ENCODE assay signal across 39 cellular contexts in genomic region chr15:58042006-58042405, GRCh38. TPM values are rescaled to one million over a fixed set of nuclear protein-coding genes. Genes with fewer than 3 reads are reported as not detected.
"Had no signal": no experiment of that assay in that cellular context is flagged by ENCODE, and none has a peak within 500 bp of the region (broad histone marks: within the 10 kb centered on the region; RNA-seq: fewer than 3 reads in every experiment).

No MANE protein-coding gene starts in this region.

- H3K9me3 ChIP-seq: adrenal gland, body of pancreas, breast epithelium had no signal

- H3K4me3 Mint-ChIP-seq: activated B cell treated with CpG ODN at 0.5 μM for 24 hours; activated CD4-positive, alpha-beta memory T cell treated with anti-CD3 and anti-CD28 coated beads for 36 hours; activated CD4-positive, alpha-beta T cell treated with anti-CD3 and anti-CD28 coated beads, Interleukin-2, amount 10 ng/mL, durations not matched to agents 24 days and 14 days; activated CD8-positive, alpha-beta T cell treated with anti-CD3 and anti-CD28 coated beads for 36 hours; activated naive CD4-positive, alpha-beta T cell treated with anti-CD3 and anti-CD28 coated beads for 36 hours; activated naive CD8-positive, alpha-beta T cell treated with anti-CD3 and anti-CD28 coated beads for 36 hours; activated T-cell treated with anti-CD3 and anti-CD28 coated beads, Interleukin-2, amount 50 U/mL, for 4 hours; activated T-cell treated with anti-CD3 and anti-CD28 coated beads, Interleukin-2, amount 50 U/mL, for 72 hours; activated T-helper 1 cell treated with anti-CD3 and anti-CD28 coated beads, Interleukin-12 subunit alpha, Interleukin-12 subunit beta, Interleukin-2, Interleukin-4 antibody, amounts not matched to agents 30 ng/mL and 10 ng/mL and 1 ng/mL, durations not matched to agents 14 hours and 24 hours and 36 hours; activated T-helper 17 cell treated with anti-CD3 and anti-CD28 coated beads, Interleukin-2, amount 50 U/mL, for 72 hours; central memory CD8-positive, alpha-beta T cell; T-helper 1 cell treated with Interleukin-12 subunit alpha and Interleukin-12 subunit beta and Interleukin-4 antibody, amounts not matched to agents 30 μg/mL and 1 μg/mL, for 36 hours; T-helper 2 cell treated with Interferon-gamma antibody and Interleukin-4, amounts not matched to agents 5 μg/mL and 100 μg/mL, for 36 hours had no signal

- FAIRE-seq: astrocyte, TTC549 had no signal

- H3K27me3 ChIP-seq: body of pancreas, brain microvascular endothelial cell, breast epithelium, cardiac muscle cell had no signal

- H3K27ac Mint-ChIP-seq: activated B cell treated with CpG ODN at 0.5 μM for 24 hours; activated CD4-positive, alpha-beta memory T cell treated with anti-CD3 and anti-CD28 coated beads for 36 hours; activated CD4-positive, alpha-beta T cell treated with anti-CD3 and anti-CD28 coated beads, Interleukin-2, amount 10 ng/mL, durations not matched to agents 24 days and 14 days; activated CD8-positive, alpha-beta T cell treated with anti-CD3 and anti-CD28 coated beads for 36 hours; activated naive CD4-positive, alpha-beta T cell treated with anti-CD3 and anti-CD28 coated beads for 36 hours; activated naive CD4-positive, alpha-beta T cell treated with anti-CD3 and anti-CD28 coated beads, Interleukin-2, amount 50 U/mL, for 72 hours; activated naive CD8-positive, alpha-beta T cell treated with anti-CD3 and anti-CD28 coated beads for 36 hours; activated T-cell treated with anti-CD3 and anti-CD28 coated beads, Interleukin-2, amount 50 U/mL, for 72 hours; activated T-helper 1 cell treated with anti-CD3 and anti-CD28 coated beads, Interleukin-12 subunit alpha, Interleukin-12 subunit beta, Interleukin-2, Interleukin-4 antibody, amounts not matched to agents 30 ng/mL and 10 ng/mL and 1 ng/mL, durations not matched to agents 14 hours and 24 hours and 36 hours; activated T-helper 17 cell treated with anti-CD3 and anti-CD28 coated beads, Interleukin-2, amount 50 U/mL, for 72 hours; T-helper 1 cell treated with Interleukin-12 subunit alpha and Interleukin-12 subunit beta and Interleukin-4 antibody, amounts not matched to agents 30 μg/mL and 1 μg/mL, for 36 hours; T-helper 2 cell treated with Interferon-gamma antibody and Interleukin-4, amounts not matched to agents 5 μg/mL and 100 μg/mL, for 36 hours had no signal

- H3K4me3 ChIP-seq: adrenal gland, body of pancreas, breast epithelium, cardiac muscle cell had no signal

- H3K36me3 ChIP-seq: adrenal gland, brain microvascular endothelial cell, breast epithelium, cardiac muscle cell had no signal

- H3K9me3 Mint-ChIP-seq: activated B cell treated with CpG ODN at 0.5 μM for 24 hours; activated CD4-positive, alpha-beta memory T cell treated with anti-CD3 and anti-CD28 coated beads for 36 hours; activated CD4-positive, alpha-beta T cell treated with anti-CD3 and anti-CD28 coated beads, Interleukin-2, amount 10 ng/mL, durations not matched to agents 24 days and 14 days; activated CD8-positive, alpha-beta T cell treated with anti-CD3 and anti-CD28 coated beads for 36 hours; activated naive CD4-positive, alpha-beta T cell treated with anti-CD3 and anti-CD28 coated beads for 36 hours; activated naive CD4-positive, alpha-beta T cell treated with anti-CD3 and anti-CD28 coated beads, Interleukin-2, amount 50 U/mL, for 72 hours; activated naive CD8-positive, alpha-beta T cell treated with anti-CD3 and anti-CD28 coated beads for 36 hours; activated T-cell treated with anti-CD3 and anti-CD28 coated beads, Interleukin-2, amount 50 U/mL, for 4 hours; activated T-helper 1 cell treated with anti-CD3 and anti-CD28 coated beads, Interleukin-12 subunit alpha, Interleukin-12 subunit beta, Interleukin-2, Interleukin-4 antibody, amounts not matched to agents 30 ng/mL and 10 ng/mL and 1 ng/mL, durations not matched to agents 14 hours and 24 hours and 36 hours; activated T-helper 17 cell treated with anti-CD3 and anti-CD28 coated beads, Interleukin-2, amount 50 U/mL, for 72 hours; central memory CD8-positive, alpha-beta T cell; T-helper 1 cell treated with Interleukin-12 subunit alpha and Interleukin-12 subunit beta and Interleukin-4 antibody, amounts not matched to agents 30 μg/mL and 1 μg/mL, for 36 hours; T-helper 2 cell treated with Interferon-gamma antibody and Interleukin-4, amounts not matched to agents 5 μg/mL and 100 μg/mL, for 36 hours had no signal

- ATAC-seq: activated CD8-positive, alpha-beta T cell treated with anti-CD3 and anti-CD28 coated beads for 36 hours; activated naive CD4-positive, alpha-beta T cell treated with anti-CD3 and anti-CD28 coated beads, Interleukin-2, amount 50 U/mL, for 72 hours; activated T-cell treated with anti-CD3 and anti-CD28 coated beads, Interleukin-2, amount 50 U/mL, for 4 hours; activated T-cell treated with anti-CD3 and anti-CD28 coated beads, Interleukin-2, amount 50 U/mL, for 72 hours; activated T-helper 17 cell treated with anti-CD3 and anti-CD28 coated beads, Interleukin-2, amount 50 U/mL, for 72 hours; body of pancreas had no signal

- H3K4me1 ChIP-seq: breast epithelium had no signal

- DNase-seq: activated B cell treated with CpG ODN at 0.5 μM for 24 hours; activated CD4-positive, alpha-beta memory T cell treated with anti-CD3 and anti-CD28 coated beads for 36 hours; activated CD4-positive, alpha-beta T cell treated with anti-CD3 and anti-CD28 coated beads for 4 hours; activated CD4-positive, alpha-beta T cell treated with anti-CD3 and anti-CD28 coated beads, Interleukin-2, amount 50 U/mL, for 1 hour; activated CD4-positive, alpha-beta T cell treated with anti-CD3 and anti-CD28 coated beads, Interleukin-2, amount 50 U/mL, for 4 hours; activated CD4-positive, CD25-positive, alpha-beta regulatory T cell treated with anti-CD3 and anti-CD28 coated beads, Interleukin-2, amount 50 U/mL, for 72 hours; activated CD8-positive, alpha-beta memory T cell treated with anti-CD3 and anti-CD28 coated beads, Interleukin-2, amount 50 U/mL, for 4 hours; activated CD8-positive, alpha-beta T cell treated with anti-CD3 and anti-CD28 coated beads for 36 hours; activated effector memory CD4-positive, alpha-beta T cell treated with anti-CD3 and anti-CD28 coated beads, Interleukin-2, amount 50 U/mL, for 16 hours; activated gamma-delta T cell treated with Interleukin-2 at 50 U/mL for 16 hours; activated naive CD4-positive, alpha-beta T cell; activated naive CD4-positive, alpha-beta T cell treated with anti-CD3 and anti-CD28 coated beads for 36 hours; activated naive CD4-positive, alpha-beta T cell treated with anti-CD3 and anti-CD28 coated beads, Interleukin-2, amount 50 U/mL, for 16 hours; activated naive CD8-positive, alpha-beta T cell treated with anti-CD3 and anti-CD28 coated beads for 36 hours; activated T-cell treated with anti-CD3 and anti-CD28 coated beads for 4 hours; activated T-cell treated with anti-CD3 and anti-CD28 coated beads, Interleukin-2, amount 50 U/mL, for 1 hour; activated T-cell treated with anti-CD3 and anti-CD28 coated beads, Interleukin-2, amount 50 U/mL, for 4 hours; activated T-cell treated with anti-CD3 and anti-CD28 coated beads, Interleukin-2, amount 50 U/mL, for 72 hours; adrenal gland; amniotic stem cell; aorta; body of pancreas; brain microvascular endothelial cell; caudate nucleus; T-helper 1 cell; T-helper 2 cell; T-helper 9 cell had no signal

- H3K27ac ChIP-seq: adrenal gland, body of pancreas, brain microvascular endothelial cell, breast epithelium, cardiac muscle cell, VCaP had no signal

- H3K36me3 Mint-ChIP-seq: activated CD4-positive, alpha-beta memory T cell treated with anti-CD3 and anti-CD28 coated beads for 36 hours; activated naive CD4-positive, alpha-beta T cell treated with anti-CD3 and anti-CD28 coated beads, Interleukin-2, amount 50 U/mL, for 72 hours; activated naive CD8-positive, alpha-beta T cell treated with anti-CD3 and anti-CD28 coated beads for 36 hours had no signal

- H3K4me1 Mint-ChIP-seq: activated B cell treated with CpG ODN at 0.5 μM for 24 hours; activated CD4-positive, alpha-beta T cell treated with anti-CD3 and anti-CD28 coated beads, Interleukin-2, amount 10 ng/mL, durations not matched to agents 24 days and 14 days; activated naive CD8-positive, alpha-beta T cell treated with anti-CD3 and anti-CD28 coated beads for 36 hours; activated T-helper 17 cell treated with anti-CD3 and anti-CD28 coated beads, Interleukin-2, amount 50 U/mL, for 72 hours; central memory CD8-positive, alpha-beta T cell had no signal

RNA-seq across cellular contexts. Expression of gene ALDH1A2, which starts 23.5 kb away (rescaled TPM):
- total RNA-seq: activated B cell treated with CpG ODN at 0.5 μM for 24 hours; activated naive CD4-positive, alpha-beta T cell treated with anti-CD3 and anti-CD28 coated beads for 36 hours; activated naive CD4-positive, alpha-beta T cell treated with anti-CD3 and anti-CD28 coated beads, Interleukin-2, amount 50 U/mL, for 72 hours; activated T-helper 1 cell treated with anti-CD3 and anti-CD28 coated beads, Interleukin-12 subunit alpha, Interleukin-12 subunit beta, Interleukin-2, Interleukin-4 antibody, amounts not matched to agents 30 ng/mL and 10 ng/mL and 1 ng/mL, durations not matched to agents 14 hours and 24 hours and 36 hours had no signal
